ENCODE assay signal across 8 cellular contexts in the genomic region with DNA sequence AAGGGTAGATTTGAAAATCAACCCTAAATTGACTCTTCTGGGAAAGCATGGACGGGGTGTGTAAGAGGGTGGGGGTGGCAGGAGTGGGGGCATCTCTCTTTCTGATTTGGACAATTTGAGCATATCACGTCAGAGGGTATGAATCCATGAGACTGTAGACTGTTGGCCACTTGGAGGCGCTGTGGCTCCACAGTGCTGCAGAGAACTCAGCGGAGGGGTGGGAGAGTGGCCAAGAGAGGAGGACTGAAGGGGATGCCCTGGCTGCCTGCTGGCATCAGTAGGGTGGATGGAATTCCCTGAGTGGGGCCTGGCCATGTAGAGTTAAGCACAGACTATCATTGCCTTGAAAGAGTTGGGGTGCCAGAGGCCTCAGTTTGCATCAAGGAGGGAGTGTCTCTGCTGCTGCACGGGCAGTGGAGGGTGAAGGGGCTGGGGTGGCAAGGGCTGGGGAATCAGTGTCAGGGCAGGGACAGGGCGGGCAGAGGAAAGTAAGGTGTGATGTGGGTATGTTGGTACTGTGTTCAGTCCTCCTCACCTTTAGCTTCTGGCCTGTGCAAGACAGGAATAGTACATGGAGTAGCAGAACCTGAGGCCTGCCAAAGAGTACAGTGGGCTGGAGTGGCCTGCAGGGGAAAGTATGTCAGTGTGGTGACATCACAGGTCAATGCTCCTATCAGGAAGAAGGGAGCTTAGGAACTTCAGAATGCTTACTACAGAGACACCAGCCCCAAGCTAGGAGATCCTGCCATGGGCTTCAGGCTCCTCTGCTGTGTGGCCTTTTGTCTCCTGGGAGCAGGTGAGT.
DNase-seq lines count a peak whose midpoint lies in the region; ATAC-seq and TF ChIP-seq lines count a peak whose summit lies in the region.

No MANE protein-coding gene starts in this region.

- no peaks in the 10 kb centered on the region for H3K9me3 Mint-ChIP-seq in WTC11

- no peak overlapping the region for H3K4me3 Mint-ChIP-seq in WTC11

- H3K4me3 ChIP-seq in AG09309 (ENCODE audit: control insufficient read depth, low read depth, low read length) (no peak overlapping the region), HFF-Myc (replicated peaks; ENCODE audit: low read depth, low read length) (no peak overlapping the region), epithelial cell of proximal tubule (ENCODE audit: low read depth, low read length) (no peak overlapping the region)

- H3K36me3 Mint-ChIP-seq in WTC11, result no peaks in the 10 kb centered on the region

- ATAC-seq in WTC11 (peak; percentile 96), HG02610 (IDR thresholded peaks at IDR 0.05; ENCODE audit: unreplicated experiment) (no peak)

- in situ Hi-C loops in G401 (cut with HindIII; ENCODE audit: low sequenced_read_pairs), result no loop called here

- peaks cover 8% of the 10 kb centered on the region for H3K4me1 Mint-ChIP-seq in WTC11

- CTCF ChIA-PET in WTC11 (lab: Charles Lee), result interaction anchor here (0.6 to 2.1 kb wide), 25 partner anchors 8 to 1583 kb away, joined by 3 to 14 read pairs (median 4); no protein-coding TSS in a partner anchor

- peak; percentile 58 for TF ChIP-seq CTCF in AG09309 (IDR thresholded peaks at IDR 0.05; ENCODE audit: control insufficient read depth, insufficient read depth, low read depth, low read length, missing control alignments)
- TF ChIP-seq CTCF in HFF-Myc (IDR thresholded peaks at IDR 0.05; ENCODE audit: low read depth, low read length, missing control alignments), result peak; percentile 52
- TF ChIP-seq CTCF in WTC11 (IDR thresholded peaks at IDR 0.05), result peak; percentile 71
- peak; percentile 56 for TF ChIP-seq CTCF in epithelial cell of proximal tubule (conservative IDR thresholded peaks at IDR 0.05; ENCODE audit: low read depth, low read length)

- H3K27ac Mint-ChIP-seq in WTC11, result 0 out of 2 replicates have a peak overlapping the region, but pooled peaks have one; percentile 28

- DNase-seq in AG09309 (ENCODE audit: low read depth), result no peak
- no peak for DNase-seq in HFF-Myc (ENCODE audit: extremely low read depth, low read depth)
- DNase-seq in WTC11 (ENCODE audit: low spot score), result peak; percentile 88
- DNase-seq in epithelial cell of proximal tubule (ENCODE audit: low read depth), result no peak
- peak; percentile 69 for DNase-seq in stimulated activated CD8-positive, alpha-beta memory T cell treated with anti-CD3 and anti-CD28 coated beads, Interleukin-4, amount 100 ng/mL, for 48 hours
- no peak for DNase-seq in NCI-H226
- no peak for DNase-seq in G401 (ENCODE audit: low spot score)

- no peaks in the 10 kb centered on the region; the same call in 1 of the 2 replicates for H3K27me3 Mint-ChIP-seq in WTC11 (ENCODE audit: low read depth)

- POLR2A ChIA-PET in WTC11 (lab: Charles Lee), result no interaction called here

TF ChIP-seq in WTC11, 78 proteins besides CTCF, POLR2A, EP300 and RAD21:
- 0 out of 2 replicates have a peak, but pooled peaks have one; percentile 26 for TF ChIP-seq FOXP1 (CRISPR knock-in tag; IDR thresholded peaks at IDR 0.05; ENCODE audit: borderline replicate concordance)
- TF ChIP-seq SP1 (CRISPR knock-in tag; conservative IDR thresholded peaks at IDR 0.05), result 0 out of 2 replicates have a peak, but pooled peaks have one; percentile 18
- no peak for TF ChIP-seq GTF2I (CRISPR knock-in tag; conservative IDR thresholded peaks at IDR 0.05)
- TF ChIP-seq EMX1 (CRISPR knock-in tag; IDR thresholded peaks at IDR 0.05), result no peak
TF ChIP-seq in WTC11: peak in this region for 2.

Comparison
In these comparisons a context has a peak if more than half of its experiments do, and no peak if none do; other contexts are left out.
1. DNase-seq: peak in WTC11 (single experiment) and stimulated activated CD8-positive, alpha-beta memory T cell treated with anti-CD3 and anti-CD28 coated beads, Interleukin-4, amount 100 ng/mL, for 48 hours (single experiment); none in AG09309 (single experiment), HFF-Myc (single experiment), epithelial cell of proximal tubule (single experiment), NCI-H226 (single experiment) and G401 (single experiment).
2. Peak in every context shown above with its lines, with median percentiles within 50 percentile points of each other: CTCF ChIP-seq.